Comparison of ENCODE assay signal across 11 cellular contexts in the genomic region with DNA sequence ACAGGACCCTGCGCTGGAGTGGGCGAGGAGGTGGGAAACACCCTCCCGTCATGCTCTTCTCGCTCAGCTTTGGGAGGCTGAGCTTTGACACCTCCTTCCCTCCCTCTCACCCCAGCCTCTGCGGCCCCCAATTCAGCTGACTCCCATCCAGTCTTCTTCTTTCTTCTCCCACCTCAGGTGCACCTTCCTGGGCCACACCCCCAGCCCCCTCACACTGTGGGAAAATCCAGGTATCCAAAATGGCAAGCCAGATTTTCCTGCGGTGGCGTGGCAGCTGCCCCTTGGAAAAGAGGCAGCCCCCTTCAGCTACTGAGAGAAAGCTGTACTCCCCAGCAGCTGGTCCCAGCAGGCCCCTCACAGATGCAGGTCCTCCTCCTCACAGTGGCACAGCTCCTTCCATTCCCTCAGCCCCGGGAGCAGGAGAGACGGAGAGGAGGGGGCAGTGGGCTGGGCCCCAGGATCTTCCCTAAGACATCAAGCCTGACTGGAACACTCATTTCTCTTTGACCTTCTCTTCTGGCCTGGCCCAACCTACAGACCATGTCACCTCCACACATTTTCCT.
DNase-seq lines count a peak whose midpoint lies in the region; ATAC-seq and TF ChIP-seq lines count a peak whose summit lies in the region.
"Had no signal": no experiment of that assay in that cellular context is flagged by ENCODE, and none has a peak within 500 bp of the region (broad histone marks: within the 10 kb centered on the region; RNA-seq: fewer than 3 reads in every experiment).

No MANE protein-coding gene starts in this region.

- peak overlapping the region; percentile 44 for H2AK5ac ChIP-seq in neuronal stem cell (ENCODE audit: low read depth, low read length)

- no peak overlapping the region for H3K4me2 ChIP-seq in neuronal stem cell (ENCODE audit: insufficient read depth, low read length, poor library complexity, severe bottlenecking)
- no peak overlapping the region for H3K4me2 ChIP-seq in OCI-LY7 (ENCODE audit: low read length)

- no peaks in the 10 kb centered on the region for H3K9me3 Mint-ChIP-seq in type B pancreatic cell
- H3K9me3 Mint-ChIP-seq in activated T-cell treated with anti-CD3 and anti-CD28 coated beads, Interleukin-2, amount 50 U/mL, for 72 hours: no peaks in the 10 kb centered on the region
- no peaks in the 10 kb centered on the region for H3K9me3 Mint-ChIP-seq in activated CD4-positive, alpha-beta memory T cell treated with anti-CD3 and anti-CD28 coated beads for 36 hours
- H3K9me3 Mint-ChIP-seq: naive B cell; T-helper 2 cell treated with Interferon-gamma antibody and Interleukin-4, amounts not matched to agents 5 μg/mL and 100 μg/mL, for 36 hours had no signal

- DNase-seq in NCI-H2227 (lab: John Stamatoyannopoulos, UW; ENCODE audit: unreplicated experiment) (peak; percentile 35), NCI-H2227 treated with DMSO at 0.1 percent for 48 hours (lab: John Stamatoyannopoulos, UW) (no peak), fibroblast of mammary gland (ENCODE audit: low read depth) (no peak), neuronal stem cell (ENCODE audit: low spot score) (no peak), type B pancreatic cell (ENCODE audit: extremely low spot score, unreplicated experiment) (no peak), OCI-LY7 (ENCODE audit: low spot score) (no peak)
- DNase-seq in activated T-cell treated with anti-CD3 and anti-CD28 coated beads, Interleukin-2, amount 50 U/mL, for 72 hours: no peak
- DNase-seq in activated CD4-positive, alpha-beta memory T cell treated with anti-CD3 and anti-CD28 coated beads for 36 hours: no peak
- DNase-seq: naive B cell had no signal

- H3K27ac ChIP-seq in neuronal stem cell (replicated peaks; ENCODE audit: low read length) (no peak overlapping the region), OCI-LY7 (ENCODE audit: low read depth, low read length, poor library complexity, severe bottlenecking) (no peak overlapping the region)
- H3K27ac ChIP-seq: 22Rv1 had no signal

- ATAC-seq in activated T-cell treated with anti-CD3 and anti-CD28 coated beads, Interleukin-2, amount 50 U/mL, for 72 hours (replicated peaks in 1 of 2): no peak

- WGBS in neuronal stem cell (ENCODE audit: extremely low coverage in 2 of 2, insufficient read length in 2 of 2, insufficient replicate concordance in 1 of 2), 2 donors: no CpG with 5 or more reads among the region's 9 CpGs

- no peak overlapping the region for H4K8ac ChIP-seq in neuronal stem cell (ENCODE audit: low read depth, low read length)

- H3K18ac ChIP-seq in neuronal stem cell (ENCODE audit: low read length): peak overlapping the region; percentile 73

- H3K27ac Mint-ChIP-seq in type B pancreatic cell: peak overlapping the region; percentile 91
- no peak overlapping the region for H3K27ac Mint-ChIP-seq in activated T-cell treated with anti-CD3 and anti-CD28 coated beads, Interleukin-2, amount 50 U/mL, for 72 hours
- no peak overlapping the region for H3K27ac Mint-ChIP-seq in activated CD4-positive, alpha-beta memory T cell treated with anti-CD3 and anti-CD28 coated beads for 36 hours
- H3K27ac Mint-ChIP-seq: T-helper 2 cell treated with Interferon-gamma antibody and Interleukin-4, amounts not matched to agents 5 μg/mL and 100 μg/mL, for 36 hours had no signal

- no peaks in the 10 kb centered on the region for H4K20me1 ChIP-seq in OCI-LY7 (ENCODE audit: insufficient read depth, low read length)

- no peaks in the 10 kb centered on the region for H3K79me1 ChIP-seq in neuronal stem cell (ENCODE audit: low read depth, low read length)

- H3K4me1 ChIP-seq in neuronal stem cell (ENCODE audit: control insufficient read depth in 2 of 2, insufficient read depth in 1 of 2, low read depth in 1 of 2, low read length in 2 of 2) (peaks cover 17 to 23% of the 10 kb centered on the region in 2 donors), OCI-LY7 (ENCODE audit: insufficient read depth, low read length, poor library complexity, severe bottlenecking) (no peaks in the 10 kb centered on the region)

- H3K4me3 ChIP-seq in fibroblast of mammary gland (ENCODE audit: control insufficient read depth, low read depth, low read length) (peak overlapping the region; percentile 22), neuronal stem cell (ENCODE audit: low read length in 2 of 2) (no peak overlapping the region), OCI-LY7 (ENCODE audit: low read depth, low read length, poor library complexity, severe bottlenecking) (no peak overlapping the region)

- H3K4me1 Mint-ChIP-seq in type B pancreatic cell (ENCODE audit: unreplicated experiment): peaks cover 63% of the 10 kb centered on the region
- peaks cover 10% of the 10 kb centered on the region for H3K4me1 Mint-ChIP-seq in activated T-cell treated with anti-CD3 and anti-CD28 coated beads, Interleukin-2, amount 50 U/mL, for 72 hours (ENCODE audit: low read depth)
- no peaks in the 10 kb centered on the region for H3K4me1 Mint-ChIP-seq in activated CD4-positive, alpha-beta memory T cell treated with anti-CD3 and anti-CD28 coated beads for 36 hours (ENCODE audit: low read depth)
- H3K4me1 Mint-ChIP-seq: naive B cell had no signal

- H3K23ac ChIP-seq in neuronal stem cell (ENCODE audit: low read depth, low read length, poor library complexity): no peak overlapping the region

- intact Hi-C loops in OCI-LY7 (cut with micrococcal nuclease; ENCODE audit: unreplicated experiment): no loop called here
- intact Hi-C loops in activated CD4-positive, alpha-beta memory T cell treated with anti-CD3 and anti-CD28 coated beads for 36 hours (cut with micrococcal nuclease): no loop called here

- peaks cover 0 to 9% (median 0%) of the 10 kb centered on the region in 3 experiments for H3K27me3 ChIP-seq in neuronal stem cell (ENCODE audit: control insufficient read depth in 3 of 3, insufficient read depth in 3 of 3, low read depth in 1 of 3, low read length in 3 of 3)

- POLR2A ChIA-PET in OCI-LY7 (lab: Charles Lee): interaction anchor here (0.7 to 1.3 kb wide), 2 partner anchors 38 to 184 kb away, joined by 3 read pairs; no protein-coding TSS in a partner anchor
- POLR2A ChIA-PET in activated CD4-positive, alpha-beta memory T cell treated with anti-CD3 and anti-CD28 coated beads for 36 hours (lab: Charles Lee): no interaction called here

- H3K9me2 ChIP-seq in OCI-LY7 (ENCODE audit: insufficient read depth, low read length): no peaks in the 10 kb centered on the region

- BruUV-seq in OCI-LY7 (replicated peaks; lab: Mats Ljungman, UMichigan): no TSS peak

- no peaks in the 10 kb centered on the region for H3K36me3 Mint-ChIP-seq in type B pancreatic cell
- H3K36me3 Mint-ChIP-seq in activated T-cell treated with anti-CD3 and anti-CD28 coated beads, Interleukin-2, amount 50 U/mL, for 72 hours (ENCODE audit: insufficient read depth in 2 of 2): no peaks in the 10 kb centered on the region
- H3K36me3 Mint-ChIP-seq in activated CD4-positive, alpha-beta memory T cell treated with anti-CD3 and anti-CD28 coated beads for 36 hours: no peaks in the 10 kb centered on the region
- H3K36me3 Mint-ChIP-seq: naive B cell had no signal

- no peak overlapping the region for H3K4ac ChIP-seq in neuronal stem cell (ENCODE audit: low read length)

- H3K27me3 Mint-ChIP-seq in type B pancreatic cell: no peaks in the 10 kb centered on the region
- H3K27me3 Mint-ChIP-seq in activated T-cell treated with anti-CD3 and anti-CD28 coated beads, Interleukin-2, amount 50 U/mL, for 72 hours (ENCODE audit: low read depth): peaks cover 8% of the 10 kb centered on the region
- H3K27me3 Mint-ChIP-seq in activated CD4-positive, alpha-beta memory T cell treated with anti-CD3 and anti-CD28 coated beads for 36 hours: peaks cover 4% of the 10 kb centered on the region

- H2AFZ ChIP-seq in neuronal stem cell (ENCODE audit: low read length) (peak overlapping the region; percentile 87), OCI-LY7 (ENCODE audit: low read length) (no peak overlapping the region)

- no peak overlapping the region for H3K14ac ChIP-seq in neuronal stem cell (ENCODE audit: low read length)

- no peaks in the 10 kb centered on the region for H3K36me3 ChIP-seq in neuronal stem cell (replicated peaks in 1 of 2; ENCODE audit: control insufficient read depth in 2 of 2, insufficient read depth in 2 of 2, low read length in 2 of 2)
- no peaks in the 10 kb centered on the region for H3K36me3 ChIP-seq in OCI-LY7 (ENCODE audit: insufficient read depth, low read length)

- H2BK15ac ChIP-seq in neuronal stem cell (ENCODE audit: low read length): peak overlapping the region; percentile 13

- no peaks in the 10 kb centered on the region for H3K79me2 ChIP-seq in OCI-LY7 (ENCODE audit: insufficient read depth, low read depth, low read length)

- H3K9ac ChIP-seq in neuronal stem cell (ENCODE audit: low read depth, low read length, poor library complexity): no peak overlapping the region

- H2BK120ac ChIP-seq in neuronal stem cell (ENCODE audit: low read depth, low read length): no peak overlapping the region

- H4K91ac ChIP-seq in neuronal stem cell (ENCODE audit: low read depth, low read length, poor library complexity): no peak overlapping the region

- CTCF ChIA-PET in OCI-LY7 (lab: Charles Lee; ENCODE audit: unreplicated experiment): no interaction called here
- CTCF ChIA-PET in activated CD4-positive, alpha-beta memory T cell treated with anti-CD3 and anti-CD28 coated beads for 36 hours (lab: Charles Lee): interaction anchor here (1.2 kb wide), 1 partner anchor 51 kb away, joined by 3 read pairs; no protein-coding TSS in a partner anchor

- no peaks in the 10 kb centered on the region for H3K9me3 ChIP-seq in neuronal stem cell (replicated peaks in 1 of 2; ENCODE audit: control insufficient read depth in 2 of 2, insufficient read depth in 1 of 2, low read depth in 1 of 2, low read length in 2 of 2)
- H3K9me3 ChIP-seq in OCI-LY7 (ENCODE audit: low read length): no peaks in the 10 kb centered on the region

- H2BK12ac ChIP-seq in neuronal stem cell (ENCODE audit: low read length): peak overlapping the region; percentile 30

- TF ChIP-seq CTCF in fibroblast of mammary gland (conservative IDR thresholded peaks at IDR 0.05; ENCODE audit: control insufficient read depth, insufficient read depth, low read depth, low read length) (no peak), type B pancreatic cell (conservative IDR thresholded peaks at IDR 0.05) (no peak), OCI-LY7 (conservative IDR thresholded peaks at IDR 0.05; ENCODE audit: low read length) (no peak)

- H2BK5ac ChIP-seq in neuronal stem cell (ENCODE audit: low read length): no peak overlapping the region

- peak overlapping the region; percentile 82 for H3K4me3 Mint-ChIP-seq in type B pancreatic cell
- H3K4me3 Mint-ChIP-seq in activated T-cell treated with anti-CD3 and anti-CD28 coated beads, Interleukin-2, amount 50 U/mL, for 72 hours: no peak overlapping the region
- no peak overlapping the region for H3K4me3 Mint-ChIP-seq in activated CD4-positive, alpha-beta memory T cell treated with anti-CD3 and anti-CD28 coated beads for 36 hours
- H3K4me3 Mint-ChIP-seq: naive B cell; T-helper 2 cell treated with Interferon-gamma antibody and Interleukin-4, amounts not matched to agents 5 μg/mL and 100 μg/mL, for 36 hours had no signal
